Comparison of ENCODE assay signal across 1 cellular context in the genomic region with DNA sequence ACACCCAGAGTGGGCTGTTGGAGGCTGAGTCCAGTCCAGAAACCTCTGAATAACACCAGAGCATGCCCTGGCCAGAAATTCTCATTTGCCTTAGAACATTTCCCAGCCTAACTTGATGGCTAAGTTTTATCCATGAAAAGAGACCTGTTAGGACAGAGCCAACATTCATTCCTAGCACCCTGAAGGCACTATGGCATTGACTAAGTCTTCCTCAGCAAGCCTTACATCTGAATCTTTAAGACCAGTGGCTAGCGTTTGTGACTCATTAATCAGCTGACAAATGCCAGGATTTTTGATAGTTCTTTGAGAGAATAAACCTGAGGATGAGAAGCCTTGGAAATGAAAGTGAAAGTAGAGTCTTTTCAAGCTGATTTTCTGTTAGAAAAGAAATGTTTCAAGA.
TF ChIP-seq lines count a peak whose summit lies in the region.

No MANE protein-coding gene starts in this region.

TF ChIP-seq in GM23338, 12 proteins besides CTCF, POLR2A, EP300 and RAD21 (continued from another document):
- TF ChIP-seq, protein P1, sequence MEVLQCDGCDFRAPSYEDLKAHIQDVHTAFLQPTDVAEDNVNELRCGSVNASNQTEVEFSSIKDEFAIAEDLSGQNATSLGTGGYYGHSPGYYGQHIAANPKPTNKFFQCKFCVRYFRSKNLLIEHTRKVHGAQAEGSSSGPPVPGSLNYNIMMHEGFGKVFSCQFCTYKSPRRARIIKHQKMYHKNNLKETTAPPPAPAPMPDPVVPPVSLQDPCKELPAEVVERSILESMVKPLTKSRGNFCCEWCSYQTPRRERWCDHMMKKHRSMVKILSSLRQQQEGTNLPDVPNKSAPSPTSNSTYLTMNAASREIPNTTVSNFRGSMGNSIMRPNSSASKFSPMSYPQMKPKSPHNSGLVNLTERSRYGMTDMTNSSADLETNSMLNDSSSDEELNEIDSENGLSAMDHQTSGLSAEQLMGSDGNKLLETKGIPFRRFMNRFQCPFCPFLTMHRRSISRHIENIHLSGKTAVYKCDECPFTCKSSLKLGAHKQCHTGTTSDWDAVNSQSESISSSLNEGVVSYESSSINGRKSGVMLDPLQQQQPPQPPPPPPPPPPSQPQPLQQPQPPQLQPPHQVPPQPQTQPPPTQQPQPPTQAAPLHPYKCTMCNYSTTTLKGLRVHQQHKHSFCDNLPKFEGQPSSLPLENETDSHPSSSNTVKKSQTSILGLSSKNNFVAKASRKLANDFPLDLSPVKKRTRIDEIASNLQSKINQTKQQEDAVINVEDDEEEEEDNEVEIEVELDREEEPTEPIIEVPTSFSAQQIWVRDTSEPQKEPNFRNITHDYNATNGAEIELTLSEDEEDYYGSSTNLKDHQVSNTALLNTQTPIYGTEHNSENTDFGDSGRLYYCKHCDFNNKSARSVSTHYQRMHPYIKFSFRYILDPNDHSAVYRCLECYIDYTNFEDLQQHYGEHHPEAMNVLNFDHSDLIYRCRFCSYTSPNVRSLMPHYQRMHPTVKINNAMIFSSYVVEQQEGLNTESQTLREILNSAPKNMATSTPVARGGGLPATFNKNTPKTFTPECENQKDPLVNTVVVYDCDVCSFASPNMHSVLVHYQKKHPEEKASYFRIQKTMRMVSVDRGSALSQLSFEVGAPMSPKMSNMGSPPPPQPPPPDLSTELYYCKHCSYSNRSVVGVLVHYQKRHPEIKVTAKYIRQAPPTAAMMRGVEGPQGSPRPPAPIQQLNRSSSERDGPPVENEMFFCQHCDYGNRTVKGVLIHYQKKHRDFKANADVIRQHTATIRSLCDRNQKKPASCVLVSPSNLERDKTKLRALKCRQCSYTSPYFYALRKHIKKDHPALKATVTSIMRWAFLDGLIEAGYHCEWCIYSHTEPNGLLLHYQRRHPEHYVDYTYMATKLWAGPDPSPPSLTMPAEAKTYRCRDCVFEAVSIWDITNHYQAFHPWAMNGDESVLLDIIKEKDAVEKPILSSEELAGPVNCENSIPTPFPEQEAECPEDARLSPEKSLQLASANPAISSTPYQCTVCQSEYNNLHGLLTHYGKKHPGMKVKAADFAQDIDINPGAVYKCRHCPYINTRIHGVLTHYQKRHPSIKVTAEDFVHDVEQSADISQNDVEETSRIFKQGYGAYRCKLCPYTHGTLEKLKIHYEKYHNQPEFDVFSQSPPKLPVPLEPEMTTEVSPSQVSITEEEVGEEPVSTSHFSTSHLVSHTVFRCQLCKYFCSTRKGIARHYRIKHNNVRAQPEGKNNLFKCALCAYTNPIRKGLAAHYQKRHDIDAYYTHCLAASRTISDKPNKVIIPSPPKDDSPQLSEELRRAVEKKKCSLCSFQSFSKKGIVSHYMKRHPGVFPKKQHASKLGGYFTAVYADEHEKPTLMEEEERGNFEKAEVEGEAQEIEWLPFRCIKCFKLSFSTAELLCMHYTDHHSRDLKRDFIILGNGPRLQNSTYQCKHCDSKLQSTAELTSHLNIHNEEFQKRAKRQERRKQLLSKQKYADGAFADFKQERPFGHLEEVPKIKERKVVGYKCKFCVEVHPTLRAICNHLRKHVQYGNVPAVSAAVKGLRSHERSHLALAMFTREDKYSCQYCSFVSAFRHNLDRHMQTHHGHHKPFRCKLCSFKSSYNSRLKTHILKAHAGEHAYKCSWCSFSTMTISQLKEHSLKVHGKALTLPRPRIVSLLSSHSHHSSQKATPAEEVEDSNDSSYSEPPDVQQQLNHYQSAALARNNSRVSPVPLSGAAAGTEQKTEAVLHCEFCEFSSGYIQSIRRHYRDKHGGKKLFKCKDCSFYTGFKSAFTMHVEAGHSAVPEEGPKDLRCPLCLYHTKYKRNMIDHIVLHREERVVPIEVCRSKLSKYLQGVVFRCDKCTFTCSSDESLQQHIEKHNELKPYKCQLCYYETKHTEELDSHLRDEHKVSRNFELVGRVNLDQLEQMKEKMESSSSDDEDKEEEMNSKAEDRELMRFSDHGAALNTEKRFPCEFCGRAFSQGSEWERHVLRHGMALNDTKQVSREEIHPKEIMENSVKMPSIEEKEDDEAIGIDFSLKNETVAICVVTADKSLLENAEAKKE (CRISPR knock-in tag; IDR thresholded peaks at IDR 0.05), result no peak
- no peak for TF ChIP-seq ZNF114 (CRISPR knock-in tag; IDR thresholded peaks at IDR 0.05)
- no peak for TF ChIP-seq NANOG (IDR thresholded peaks at IDR 0.05; ENCODE audit: borderline replicate concordance)
- no peak for TF ChIP-seq STAT1 (IDR thresholded peaks at IDR 0.05; ENCODE audit: unreplicated experiment)
- TF ChIP-seq CREB1 (CRISPR knock-in tag; IDR thresholded peaks at IDR 0.05; ENCODE audit: low read depth), result no peak
- no peak for TF ChIP-seq JUNB (IDR thresholded peaks at IDR 0.05; ENCODE audit: unreplicated experiment)
- TF ChIP-seq POLR2AphosphoS5 (IDR thresholded peaks at IDR 0.05; ENCODE audit: low read depth), result no peak
- no peak for TF ChIP-seq EZH2 (IDR thresholded peaks at IDR 0.05; ENCODE audit: low read depth, unreplicated experiment)
- TF ChIP-seq, protein P2, sequence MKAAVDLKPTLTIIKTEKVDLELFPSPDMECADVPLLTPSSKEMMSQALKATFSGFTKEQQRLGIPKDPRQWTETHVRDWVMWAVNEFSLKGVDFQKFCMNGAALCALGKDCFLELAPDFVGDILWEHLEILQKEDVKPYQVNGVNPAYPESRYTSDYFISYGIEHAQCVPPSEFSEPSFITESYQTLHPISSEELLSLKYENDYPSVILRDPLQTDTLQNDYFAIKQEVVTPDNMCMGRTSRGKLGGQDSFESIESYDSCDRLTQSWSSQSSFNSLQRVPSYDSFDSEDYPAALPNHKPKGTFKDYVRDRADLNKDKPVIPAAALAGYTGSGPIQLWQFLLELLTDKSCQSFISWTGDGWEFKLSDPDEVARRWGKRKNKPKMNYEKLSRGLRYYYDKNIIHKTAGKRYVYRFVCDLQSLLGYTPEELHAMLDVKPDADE (IDR thresholded peaks at IDR 0.05), result no peak
- TF ChIP-seq, protein P3, sequence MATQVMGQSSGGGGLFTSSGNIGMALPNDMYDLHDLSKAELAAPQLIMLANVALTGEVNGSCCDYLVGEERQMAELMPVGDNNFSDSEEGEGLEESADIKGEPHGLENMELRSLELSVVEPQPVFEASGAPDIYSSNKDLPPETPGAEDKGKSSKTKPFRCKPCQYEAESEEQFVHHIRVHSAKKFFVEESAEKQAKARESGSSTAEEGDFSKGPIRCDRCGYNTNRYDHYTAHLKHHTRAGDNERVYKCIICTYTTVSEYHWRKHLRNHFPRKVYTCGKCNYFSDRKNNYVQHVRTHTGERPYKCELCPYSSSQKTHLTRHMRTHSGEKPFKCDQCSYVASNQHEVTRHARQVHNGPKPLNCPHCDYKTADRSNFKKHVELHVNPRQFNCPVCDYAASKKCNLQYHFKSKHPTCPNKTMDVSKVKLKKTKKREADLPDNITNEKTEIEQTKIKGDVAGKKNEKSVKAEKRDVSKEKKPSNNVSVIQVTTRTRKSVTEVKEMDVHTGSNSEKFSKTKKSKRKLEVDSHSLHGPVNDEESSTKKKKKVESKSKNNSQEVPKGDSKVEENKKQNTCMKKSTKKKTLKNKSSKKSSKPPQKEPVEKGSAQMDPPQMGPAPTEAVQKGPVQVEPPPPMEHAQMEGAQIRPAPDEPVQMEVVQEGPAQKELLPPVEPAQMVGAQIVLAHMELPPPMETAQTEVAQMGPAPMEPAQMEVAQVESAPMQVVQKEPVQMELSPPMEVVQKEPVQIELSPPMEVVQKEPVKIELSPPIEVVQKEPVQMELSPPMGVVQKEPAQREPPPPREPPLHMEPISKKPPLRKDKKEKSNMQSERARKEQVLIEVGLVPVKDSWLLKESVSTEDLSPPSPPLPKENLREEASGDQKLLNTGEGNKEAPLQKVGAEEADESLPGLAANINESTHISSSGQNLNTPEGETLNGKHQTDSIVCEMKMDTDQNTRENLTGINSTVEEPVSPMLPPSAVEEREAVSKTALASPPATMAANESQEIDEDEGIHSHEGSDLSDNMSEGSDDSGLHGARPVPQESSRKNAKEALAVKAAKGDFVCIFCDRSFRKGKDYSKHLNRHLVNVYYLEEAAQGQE (IDR thresholded peaks at IDR 0.05; ENCODE audit: unreplicated experiment), result no peak
- TF ChIP-seq EZH2phosphoT487 (IDR thresholded peaks at IDR 0.05; ENCODE audit: unreplicated experiment), result no peak
